ENCODE assay signal across 8 cellular contexts in genomic region chr1:85894651-85895050, GRCh38.
DNase-seq lines count a peak whose midpoint lies in the region; ATAC-seq and TF ChIP-seq lines count a peak whose summit lies in the region.

No MANE protein-coding gene starts in this region.

- peak; percentile 58 for ATAC-seq in GM18519 (IDR thresholded peaks at IDR 0.05; ENCODE audit: low FRiP score, unreplicated experiment)
- peak; percentile 69 for ATAC-seq in HG03378 (IDR thresholded peaks at IDR 0.05; ENCODE audit: unreplicated experiment)

- H3K9me3 ChIP-seq in BE2C, result no peaks in the 10 kb centered on the region
- H3K9me3 ChIP-seq in testis, result no peaks in the 10 kb centered on the region

- WGBS in testis, 2 donors, result 32 to 43% methylated on average over 4 of the region's 4 CpGs

- TF ChIP-seq CTCF in BE2C (IDR thresholded peaks at IDR 0.05; ENCODE audit: low read depth, low read length) (peak; percentile 56), testis (IDR thresholded peaks at IDR 0.05) (peak in 2 of 3 experiments; percentile 23 to 37)

- H3K4me1 ChIP-seq in BE2C (no peaks in the 10 kb centered on the region), testis (no peaks in the 10 kb centered on the region)

- H3K27ac ChIP-seq in testis, result no peak overlapping the region

- H3K4me3 ChIP-seq in BE2C (ENCODE audit: low read depth, low read length) (no peak overlapping the region), testis (no peak overlapping the region)

- DNase-seq in BE2C (peak; percentile 40), RPMI7951 (ENCODE audit: low read depth) (peak; percentile 31), fibroblast of peridontal ligament (ENCODE audit: extremely low read depth) (peak; percentile 71), testis (peak; percentile 54), GDM1 (lab: John Stamatoyannopoulos, UW) (no peak)
- DNase-seq in stimulated activated CD4-positive, alpha-beta T cell treated with anti-CD3 and anti-CD28 coated beads, Interleukin-4, amount 100 ng/mL, for 1 hour, result no peak

- no peak for TF ChIP-seq POLR2A in testis (IDR thresholded peaks at IDR 0.05)

- intact Hi-C loops in testis (cut with DNase I; ENCODE audit: low total_unique reads), result no loop called here

- no peaks in the 10 kb centered on the region for H3K36me3 ChIP-seq in BE2C
- no peaks in the 10 kb centered on the region for H3K36me3 ChIP-seq in testis (ENCODE audit: low read depth, missing control alignments)

- H3K27me3 ChIP-seq in BE2C, result no peaks in the 10 kb centered on the region
- H3K27me3 ChIP-seq in testis, result no peaks in the 10 kb centered on the region

Comparison
In these comparisons a context has a peak if more than half of its experiments do, and no peak if none do; other contexts are left out.
1. DNase-seq: peak in BE2C (single experiment), RPMI7951 (single experiment), fibroblast of peridontal ligament (single experiment) and testis (single experiment); none in GDM1 (single experiment) and stimulated activated CD4-positive, alpha-beta T cell treated with anti-CD3 and anti-CD28 coated beads, Interleukin-4, amount 100 ng/mL, for 1 hour (single experiment).